1 cellular context compared by ENCODE assay signal in the genomic region with DNA sequence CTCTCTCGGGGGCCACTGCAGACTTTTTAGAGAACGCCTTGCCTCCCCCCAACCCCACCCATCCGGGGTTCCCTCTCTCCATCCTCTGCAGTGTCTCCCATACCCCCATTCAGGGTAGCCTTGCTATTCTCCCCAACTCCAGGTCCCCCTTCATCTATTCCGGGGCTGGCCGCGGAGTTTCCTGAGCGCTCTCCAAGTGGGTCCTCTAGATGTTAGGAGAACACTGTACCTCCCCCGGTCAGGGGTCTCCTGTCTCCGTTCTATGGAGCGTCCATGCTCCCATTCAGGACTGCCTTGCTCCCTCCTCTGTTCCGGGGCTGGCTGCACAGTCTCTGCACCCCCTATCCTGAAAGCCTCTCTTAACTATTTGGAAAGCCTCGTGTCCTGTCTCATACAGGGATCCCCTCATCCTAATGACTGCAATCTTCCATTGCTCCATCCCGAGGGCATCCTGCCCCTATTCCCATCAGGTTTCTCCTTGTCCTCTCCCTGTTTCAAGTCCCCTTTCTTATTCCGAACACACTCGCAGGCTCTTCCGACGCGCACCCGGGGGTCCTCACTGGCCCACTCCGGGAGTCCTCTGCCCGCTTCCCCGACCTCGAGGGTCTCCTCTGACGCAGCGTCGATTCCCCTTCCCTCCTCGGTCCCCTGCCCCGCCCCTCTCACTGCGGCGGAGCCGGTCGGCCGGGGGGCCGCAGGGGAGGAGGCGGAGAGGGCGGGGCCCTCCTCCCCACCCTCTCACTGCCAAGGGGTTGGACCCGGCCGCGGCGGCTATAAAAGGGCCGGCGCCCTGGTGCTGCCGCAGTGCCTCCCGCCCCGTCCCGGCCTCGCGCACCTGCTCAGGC.
TF ChIP-seq lines count a peak whose summit lies in the region.

A gene with protein sequence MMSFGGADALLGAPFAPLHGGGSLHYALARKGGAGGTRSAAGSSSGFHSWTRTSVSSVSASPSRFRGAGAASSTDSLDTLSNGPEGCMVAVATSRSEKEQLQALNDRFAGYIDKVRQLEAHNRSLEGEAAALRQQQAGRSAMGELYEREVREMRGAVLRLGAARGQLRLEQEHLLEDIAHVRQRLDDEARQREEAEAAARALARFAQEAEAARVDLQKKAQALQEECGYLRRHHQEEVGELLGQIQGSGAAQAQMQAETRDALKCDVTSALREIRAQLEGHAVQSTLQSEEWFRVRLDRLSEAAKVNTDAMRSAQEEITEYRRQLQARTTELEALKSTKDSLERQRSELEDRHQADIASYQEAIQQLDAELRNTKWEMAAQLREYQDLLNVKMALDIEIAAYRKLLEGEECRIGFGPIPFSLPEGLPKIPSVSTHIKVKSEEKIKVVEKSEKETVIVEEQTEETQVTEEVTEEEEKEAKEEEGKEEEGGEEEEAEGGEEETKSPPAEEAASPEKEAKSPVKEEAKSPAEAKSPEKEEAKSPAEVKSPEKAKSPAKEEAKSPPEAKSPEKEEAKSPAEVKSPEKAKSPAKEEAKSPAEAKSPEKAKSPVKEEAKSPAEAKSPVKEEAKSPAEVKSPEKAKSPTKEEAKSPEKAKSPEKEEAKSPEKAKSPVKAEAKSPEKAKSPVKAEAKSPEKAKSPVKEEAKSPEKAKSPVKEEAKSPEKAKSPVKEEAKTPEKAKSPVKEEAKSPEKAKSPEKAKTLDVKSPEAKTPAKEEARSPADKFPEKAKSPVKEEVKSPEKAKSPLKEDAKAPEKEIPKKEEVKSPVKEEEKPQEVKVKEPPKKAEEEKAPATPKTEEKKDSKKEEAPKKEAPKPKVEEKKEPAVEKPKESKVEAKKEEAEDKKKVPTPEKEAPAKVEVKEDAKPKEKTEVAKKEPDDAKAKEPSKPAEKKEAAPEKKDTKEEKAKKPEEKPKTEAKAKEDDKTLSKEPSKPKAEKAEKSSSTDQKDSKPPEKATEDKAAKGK (plus strand): TSS at position 802 of the 845 bp plus-strand sequence. CDS start 45 bp downstream, outside the sequence.

TF ChIP-seq in HepG2, 621 proteins besides CTCF, POLR2A, EP300 and RAD21:
- TF ChIP-seq ZNF563 (CRISPR knock-in tag; IDR thresholded peaks at IDR 0.05) (no peak), MXD4 (CRISPR knock-in tag; IDR thresholded peaks at IDR 0.05) (no peak), RNF2 (conservative IDR thresholded peaks at IDR 0.05; ENCODE audit: low read depth) (no peak), GFI1 (CRISPR knock-in tag; IDR thresholded peaks at IDR 0.05; ENCODE audit: borderline replicate concordance) (no peak), RARG (CRISPR knock-in tag; IDR thresholded peaks at IDR 0.05; ENCODE audit: low read depth) (no peak), ZNF484 (CRISPR knock-in tag; IDR thresholded peaks at IDR 0.05; ENCODE audit: borderline replicate concordance, low read depth) (no peak)
- TF ChIP-seq, protein P1, sequence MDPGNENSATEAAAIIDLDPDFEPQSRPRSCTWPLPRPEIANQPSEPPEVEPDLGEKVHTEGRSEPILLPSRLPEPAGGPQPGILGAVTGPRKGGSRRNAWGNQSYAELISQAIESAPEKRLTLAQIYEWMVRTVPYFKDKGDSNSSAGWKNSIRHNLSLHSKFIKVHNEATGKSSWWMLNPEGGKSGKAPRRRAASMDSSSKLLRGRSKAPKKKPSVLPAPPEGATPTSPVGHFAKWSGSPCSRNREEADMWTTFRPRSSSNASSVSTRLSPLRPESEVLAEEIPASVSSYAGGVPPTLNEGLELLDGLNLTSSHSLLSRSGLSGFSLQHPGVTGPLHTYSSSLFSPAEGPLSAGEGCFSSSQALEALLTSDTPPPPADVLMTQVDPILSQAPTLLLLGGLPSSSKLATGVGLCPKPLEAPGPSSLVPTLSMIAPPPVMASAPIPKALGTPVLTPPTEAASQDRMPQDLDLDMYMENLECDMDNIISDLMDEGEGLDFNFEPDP (CRISPR knock-in tag; conservative IDR thresholded peaks at IDR 0.05): no peak
- TF ChIP-seq, protein P2, sequence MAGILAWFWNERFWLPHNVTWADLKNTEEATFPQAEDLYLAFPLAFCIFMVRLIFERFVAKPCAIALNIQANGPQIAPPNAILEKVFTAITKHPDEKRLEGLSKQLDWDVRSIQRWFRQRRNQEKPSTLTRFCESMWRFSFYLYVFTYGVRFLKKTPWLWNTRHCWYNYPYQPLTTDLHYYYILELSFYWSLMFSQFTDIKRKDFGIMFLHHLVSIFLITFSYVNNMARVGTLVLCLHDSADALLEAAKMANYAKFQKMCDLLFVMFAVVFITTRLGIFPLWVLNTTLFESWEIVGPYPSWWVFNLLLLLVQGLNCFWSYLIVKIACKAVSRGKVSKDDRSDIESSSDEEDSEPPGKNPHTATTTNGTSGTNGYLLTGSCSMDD (CRISPR knock-in tag; IDR thresholded peaks at IDR 0.05): no peak
